Comparison of ENCODE assay signal across 27 cellular contexts in genomic region chrX:26376037-26376708, GRCh38.
"Had no signal": no experiment of that assay in that cellular context is flagged by ENCODE, and none has a peak within 500 bp of the region (broad histone marks: within the 10 kb centered on the region; RNA-seq: fewer than 3 reads in every experiment).

No MANE protein-coding gene starts in this region.

- H3K36me3 ChIP-seq: breast epithelium, colonic mucosa, esophagus squamous epithelium, gastrocnemius medialis, lower lobe of right lung, vagina had no signal

- DNase-seq: activated B cell treated with CpG ODN at 0.5 μM for 24 hours; activated CD4-positive, alpha-beta T cell treated with anti-CD3 and anti-CD28 coated beads for 36 hours; activated CD4-positive, alpha-beta T cell treated with anti-CD3 and anti-CD28 coated beads, Interleukin-2, amount 50 U/mL, for 4 hours; activated CD8-positive, alpha-beta memory T cell treated with anti-CD3 and anti-CD28 coated beads for 24 hours; activated CD8-positive, alpha-beta memory T cell treated with anti-CD3 and anti-CD28 coated beads, Interleukin-2, amount 50 U/mL, for 4 hours; activated naive CD8-positive, alpha-beta T cell treated with anti-CD3 and anti-CD28 coated beads for 36 hours; activated T-cell treated with anti-CD3 and anti-CD28 coated beads, Interleukin-2, amount 50 U/mL, for 24 hours; colonic mucosa; dorsolateral prefrontal cortex; effector memory CD8-positive, alpha-beta T cell; esophagus squamous epithelium; gastrocnemius medialis; hypothalamus; lower lobe of right lung; mesendoderm; mucosa of descending colon; naive B cell; stimulated activated CD4-positive, alpha-beta T cell treated with anti-CD3 and anti-CD28 coated beads, Interleukin-2, amount 100 ng/mL, for 48 hours; stimulated activated CD8-positive, alpha-beta memory T cell treated with anti-CD3 and anti-CD28 coated beads, Interleukin-4, amount 100 ng/mL, for 48 hours; stimulated activated naive CD4-positive, alpha-beta T cell; T1000; testis had no signal

- H3K27ac Mint-ChIP-seq: activated B cell treated with CpG ODN at 0.5 μM for 24 hours; activated CD4-positive, alpha-beta T cell treated with anti-CD3 and anti-CD28 coated beads for 36 hours; activated naive CD8-positive, alpha-beta T cell treated with anti-CD3 and anti-CD28 coated beads for 36 hours; activated T-cell treated with anti-CD3 and anti-CD28 coated beads, Interleukin-2, amount 50 U/mL, for 24 hours; activated T-helper 17 cell treated with anti-CD3 and anti-CD28 coated beads, Interleukin-2, amount 50 U/mL, for 72 hours; effector memory CD8-positive, alpha-beta T cell; naive B cell; progenitor cell of endocrine pancreas had no signal

- ATAC-seq: activated CD4-positive, alpha-beta T cell treated with anti-CD3 and anti-CD28 coated beads for 36 hours; activated T-helper 17 cell treated with anti-CD3 and anti-CD28 coated beads, Interleukin-2, amount 50 U/mL, for 72 hours; effector memory CD8-positive, alpha-beta T cell; gastrocnemius medialis; lower lobe of right lung; mucosa of descending colon had no signal

- H3K27ac ChIP-seq: breast epithelium, colonic mucosa, dorsolateral prefrontal cortex, esophagus squamous epithelium, gastrocnemius medialis, lower lobe of right lung, testis, vagina had no signal

- H3K9me3 Mint-ChIP-seq: activated B cell treated with CpG ODN at 0.5 μM for 24 hours; activated naive CD8-positive, alpha-beta T cell treated with anti-CD3 and anti-CD28 coated beads for 36 hours; central memory CD8-positive, alpha-beta T cell; effector memory CD8-positive, alpha-beta T cell had no signal

- H3K27me3 Mint-ChIP-seq: activated B cell treated with CpG ODN at 0.5 μM for 24 hours; activated CD4-positive, alpha-beta T cell treated with anti-CD3 and anti-CD28 coated beads for 36 hours; activated naive CD8-positive, alpha-beta T cell treated with anti-CD3 and anti-CD28 coated beads for 36 hours; activated T-helper 17 cell treated with anti-CD3 and anti-CD28 coated beads, Interleukin-2, amount 50 U/mL, for 72 hours; central memory CD8-positive, alpha-beta T cell; effector memory CD8-positive, alpha-beta T cell; naive B cell; progenitor cell of endocrine pancreas had no signal

- H3K27me3 ChIP-seq: breast epithelium, colonic mucosa, esophagus squamous epithelium, gastrocnemius medialis, testis, vagina had no signal

- H3K9me3 ChIP-seq: breast epithelium, colonic mucosa, esophagus squamous epithelium, gastrocnemius medialis, lower lobe of right lung, mucosa of descending colon, testis, vagina had no signal

- H3K4me3 Mint-ChIP-seq: activated B cell treated with CpG ODN at 0.5 μM for 24 hours; activated CD4-positive, alpha-beta T cell treated with anti-CD3 and anti-CD28 coated beads for 36 hours; activated naive CD8-positive, alpha-beta T cell treated with anti-CD3 and anti-CD28 coated beads for 36 hours; activated T-cell treated with anti-CD3 and anti-CD28 coated beads, Interleukin-2, amount 50 U/mL, for 24 hours; activated T-helper 17 cell treated with anti-CD3 and anti-CD28 coated beads, Interleukin-2, amount 50 U/mL, for 72 hours; central memory CD8-positive, alpha-beta T cell; effector memory CD8-positive, alpha-beta T cell; naive B cell had no signal

- H3K4me1 Mint-ChIP-seq: activated B cell treated with CpG ODN at 0.5 μM for 24 hours; activated CD4-positive, alpha-beta T cell treated with anti-CD3 and anti-CD28 coated beads for 36 hours; activated naive CD8-positive, alpha-beta T cell treated with anti-CD3 and anti-CD28 coated beads for 36 hours; activated T-helper 17 cell treated with anti-CD3 and anti-CD28 coated beads, Interleukin-2, amount 50 U/mL, for 72 hours; central memory CD8-positive, alpha-beta T cell; naive B cell had no signal

- H3K4me3 ChIP-seq: breast epithelium, colonic mucosa, dorsolateral prefrontal cortex, esophagus squamous epithelium, gastrocnemius medialis, lower lobe of right lung, mucosa of descending colon, testis, vagina had no signal

- H3K4me1 ChIP-seq: breast epithelium, colonic mucosa, esophagus squamous epithelium, gastrocnemius medialis, lower lobe of right lung, testis, vagina had no signal

- H3K36me3 Mint-ChIP-seq: activated naive CD8-positive, alpha-beta T cell treated with anti-CD3 and anti-CD28 coated beads for 36 hours; naive B cell had no signal
